Comparison of ENCODE assay signal across 26 cellular contexts in the genomic region with DNA sequence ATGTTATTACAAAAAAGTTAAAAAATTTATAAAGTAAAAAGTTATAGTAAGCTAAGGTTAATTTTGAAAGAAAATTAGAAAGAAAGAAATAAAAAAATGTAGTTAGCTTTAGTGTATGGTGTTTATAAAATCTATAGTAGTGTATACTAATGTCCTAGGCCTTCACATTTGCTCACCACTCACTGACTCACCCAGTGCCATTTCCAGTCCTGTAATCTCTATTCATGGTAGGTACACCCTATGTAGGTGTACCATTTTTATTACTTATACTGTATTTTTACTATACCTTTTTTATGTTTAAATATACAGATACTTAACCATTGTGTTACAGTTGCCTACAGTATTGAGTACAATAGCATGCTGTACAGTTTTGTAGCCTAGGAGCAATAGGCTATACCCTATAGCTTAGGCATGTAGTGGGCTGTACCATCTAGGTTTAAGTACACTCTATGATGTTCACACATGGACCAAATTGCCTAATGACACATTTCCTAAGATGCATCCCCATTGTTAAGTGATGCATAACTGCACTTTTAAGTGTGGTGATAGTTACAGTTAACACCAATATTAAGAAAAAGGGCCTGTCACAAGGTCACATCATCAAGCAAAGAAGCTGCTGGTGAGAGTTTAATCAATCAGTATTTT. TPM values are rescaled to one million over a fixed set of nuclear protein-coding genes. Genes with fewer than 3 reads are reported as not detected.
A peak's percentile ranks its signal among the peaks of the same experiment; 100 is the strongest.
DNase-seq lines count a peak whose midpoint lies in the region; ATAC-seq and TF ChIP-seq lines count a peak whose summit lies in the region.
"Had no signal": no experiment of that assay in that cellular context is flagged by ENCODE, and none has a peak within 500 bp of the region (broad histone marks: within the 10 kb centered on the region; RNA-seq: fewer than 3 reads in every experiment).

No MANE protein-coding gene starts in this region.

- peaks cover 49% of the 10 kb centered on the region for H3K4me1 ChIP-seq in RWPE2 (ENCODE audit: insufficient read depth, poor library complexity, severe bottlenecking)

- no peaks in the 10 kb centered on the region for H3K27me3 Mint-ChIP-seq in activated naive CD8-positive, alpha-beta T cell treated with anti-CD3 and anti-CD28 coated beads, Interleukin-2, amount 50 U/mL, for 24 hours
- H3K27me3 Mint-ChIP-seq in activated naive CD8-positive, alpha-beta T cell treated with anti-CD3 and anti-CD28 coated beads for 36 hours = no peaks in the 10 kb centered on the region
- H3K27me3 Mint-ChIP-seq in T-helper 17 cell = no peaks in the 10 kb centered on the region
- H3K27me3 Mint-ChIP-seq: brain; naive thymus-derived CD8-positive, alpha-beta T cell; T-cell; type B pancreatic cell had no signal

- H3K4me3 Mint-ChIP-seq in activated naive CD8-positive, alpha-beta T cell treated with anti-CD3 and anti-CD28 coated beads, Interleukin-2, amount 50 U/mL, for 24 hours = no peak overlapping the region
- no peak overlapping the region for H3K4me3 Mint-ChIP-seq in activated naive CD8-positive, alpha-beta T cell treated with anti-CD3 and anti-CD28 coated beads for 36 hours
- H3K4me3 Mint-ChIP-seq in T-helper 17 cell = no peak overlapping the region
- H3K4me3 Mint-ChIP-seq: brain, mesothelial cell of epicardium, T-cell, type B pancreatic cell had no signal

- H3K4me1 Mint-ChIP-seq in activated naive CD8-positive, alpha-beta T cell treated with anti-CD3 and anti-CD28 coated beads, Interleukin-2, amount 50 U/mL, for 24 hours = peaks cover 54% of the 10 kb centered on the region
- peaks cover 46% of the 10 kb centered on the region for H3K4me1 Mint-ChIP-seq in activated naive CD8-positive, alpha-beta T cell treated with anti-CD3 and anti-CD28 coated beads for 36 hours
- peaks cover 41% of the 10 kb centered on the region for H3K4me1 Mint-ChIP-seq in T-helper 17 cell

- H3K4me3 ChIP-seq in RWPE2 (ENCODE audit: severe bottlenecking) (no peak overlapping the region), fibroblast of mammary gland (ENCODE audit: control insufficient read depth, low read depth, low read length) (no peak overlapping the region)
- H3K4me3 ChIP-seq: SJSA1, skin epidermis had no signal

- no peak for DNase-seq in activated naive CD8-positive, alpha-beta T cell treated with anti-CD3 and anti-CD28 coated beads, Interleukin-2, amount 50 U/mL, for 24 hours
- DNase-seq in activated naive CD8-positive, alpha-beta T cell treated with anti-CD3 and anti-CD28 coated beads for 36 hours = no peak
- no peak for DNase-seq in RWPE2 (ENCODE audit: low spot score)
- DNase-seq in fibroblast of mammary gland (ENCODE audit: low read depth) = peak; percentile 8
- DNase-seq in stimulated activated naive CD8-positive, alpha-beta T cell treated with anti-CD3 and anti-CD28 coated beads, Interleukin-15, Interleukin-2, amounts not matched to agents 100 U/mL and 50 U/mL, for 24 hours = no peak
- no peak for DNase-seq in stimulated activated CD4-positive, alpha-beta T cell treated with anti-CD3 and anti-CD28 coated beads, Interleukin-2, amount 100 ng/mL, for 48 hours
- no peak for DNase-seq in T-helper 17 cell
- no peak for DNase-seq in NCI-H1436 (lab: John Stamatoyannopoulos, UW)
- DNase-seq: activated CD4-positive, CD25-positive, alpha-beta regulatory T cell treated with anti-CD3 and anti-CD28 coated beads, Interleukin-2, amount 50 U/mL, for 72 hours; activated CD8-positive, alpha-beta memory T cell treated with anti-CD3 and anti-CD28 coated beads for 24 hours; activated effector memory CD4-positive, alpha-beta T cell treated with anti-CD3 and anti-CD28 coated beads, Interleukin-2, amount 50 U/mL, for 16 hours; GDM1; islet precursor cell; left ventricle myocardium superior; naive thymus-derived CD8-positive, alpha-beta T cell; NCI-H1092 treated with DMSO at 0.1 percent for 48 hours; NCI-H2029 treated with DMSO at 0.1 percent for 48 hours; NCI-H226; NCI-H69; stimulated activated CD8-positive, alpha-beta memory T cell treated with anti-CD3 and anti-CD28 coated beads, Interleukin-4, amount 100 ng/mL, for 48 hours; T-cell had no signal

- TF ChIP-seq CTCF in RWPE2 (IDR thresholded peaks at IDR 0.05; ENCODE audit: poor library complexity, severe bottlenecking) (no peak), fibroblast of mammary gland (conservative IDR thresholded peaks at IDR 0.05; ENCODE audit: control insufficient read depth, insufficient read depth, low read depth, low read length) (no peak)

- no peaks in the 10 kb centered on the region for H3K9me3 Mint-ChIP-seq in activated naive CD8-positive, alpha-beta T cell treated with anti-CD3 and anti-CD28 coated beads, Interleukin-2, amount 50 U/mL, for 24 hours
- H3K9me3 Mint-ChIP-seq in activated naive CD8-positive, alpha-beta T cell treated with anti-CD3 and anti-CD28 coated beads for 36 hours = no peaks in the 10 kb centered on the region
- H3K9me3 Mint-ChIP-seq: brain; naive thymus-derived CD8-positive, alpha-beta T cell; T-cell had no signal

- no peak overlapping the region for H3K27ac Mint-ChIP-seq in activated naive CD8-positive, alpha-beta T cell treated with anti-CD3 and anti-CD28 coated beads, Interleukin-2, amount 50 U/mL, for 24 hours
- no peak overlapping the region for H3K27ac Mint-ChIP-seq in activated naive CD8-positive, alpha-beta T cell treated with anti-CD3 and anti-CD28 coated beads for 36 hours
- no peak overlapping the region for H3K27ac Mint-ChIP-seq in T-helper 17 cell
- H3K27ac Mint-ChIP-seq: T-cell had no signal

- H3K9me3 ChIP-seq in RWPE2 (ENCODE audit: severe bottlenecking) (no peaks in the 10 kb centered on the region), T-helper 17 cell (ENCODE audit: control insufficient read depth, low read length, poor library complexity, severe bottlenecking) (no peaks in the 10 kb centered on the region)
- H3K9me3 ChIP-seq: SJSA1 had no signal

- H3K36me3 Mint-ChIP-seq in activated naive CD8-positive, alpha-beta T cell treated with anti-CD3 and anti-CD28 coated beads, Interleukin-2, amount 50 U/mL, for 24 hours (ENCODE audit: low read depth) = no peaks in the 10 kb centered on the region
- peaks cover 5% of the 10 kb centered on the region for H3K36me3 Mint-ChIP-seq in activated naive CD8-positive, alpha-beta T cell treated with anti-CD3 and anti-CD28 coated beads for 36 hours
- peaks cover 3% of the 10 kb centered on the region for H3K36me3 Mint-ChIP-seq in T-helper 17 cell (ENCODE audit: low read depth)
- H3K36me3 Mint-ChIP-seq: brain; naive thymus-derived CD8-positive, alpha-beta T cell; T-cell; type B pancreatic cell had no signal

- H3K27ac ChIP-seq in RWPE2 (ENCODE audit: poor library complexity, severe bottlenecking) = peak overlapping the region; percentile 88
- H3K27ac ChIP-seq: SJSA1, skin epidermis had no signal

- no peaks in the 10 kb centered on the region for H3K27me3 ChIP-seq in RWPE2 (ENCODE audit: insufficient read depth, poor library complexity, severe bottlenecking)
- H3K27me3 ChIP-seq: SJSA1 had no signal

- peaks cover 9% of the 10 kb centered on the region for H3K36me3 ChIP-seq in RWPE2 (ENCODE audit: low read depth)
- H3K36me3 ChIP-seq: SJSA1 had no signal

- peak; percentile 79 for ATAC-seq in activated naive CD8-positive, alpha-beta T cell treated with anti-CD3 and anti-CD28 coated beads, Interleukin-2, amount 50 U/mL, for 24 hours
- ATAC-seq in RWPE2 (ENCODE audit: low read depth) (no peak), T-helper 17 cell (no peak)
- peak; percentile 32 for ATAC-seq in stimulated activated naive CD8-positive, alpha-beta T cell treated with anti-CD3 and anti-CD28 coated beads, Interleukin-15, Interleukin-2, amounts not matched to agents 100 U/mL and 50 U/mL, for 24 hours
- ATAC-seq: left ventricle myocardium superior; naive thymus-derived CD8-positive, alpha-beta T cell; T-cell had no signal

RNA-seq across cellular contexts. Expression of a gene that starts 8.0 kb away (rescaled TPM):
- 10 to 100 TPM; 35.0 to 35.7 TPM for total RNA-seq in activated naive CD8-positive, alpha-beta T cell treated with anti-CD3 and anti-CD28 coated beads for 36 hours
- 10 to 100 TPM; 34.4 to 45.3 TPM for total RNA-seq in T-helper 17 cell

Comparison
In these comparisons a context has a peak if more than half of its experiments do, and no peak if none do; other contexts are left out.
1. ATAC-seq: peak in activated naive CD8-positive, alpha-beta T cell treated with anti-CD3 and anti-CD28 coated beads, Interleukin-2, amount 50 U/mL, for 24 hours (single experiment) and stimulated activated naive CD8-positive, alpha-beta T cell treated with anti-CD3 and anti-CD28 coated beads, Interleukin-15, Interleukin-2, amounts not matched to agents 100 U/mL and 50 U/mL, for 24 hours (single experiment); none in RWPE2 (single experiment) and T-helper 17 cell (single experiment).